ENCODE assay signal across 11 cellular contexts in genomic region chr5:138900281-138900965, GRCh38. TPM values are rescaled to one million over a fixed set of nuclear protein-coding genes. Genes with fewer than 3 reads are reported as not detected.
DNase-seq lines count a peak whose midpoint lies in the region; ATAC-seq, FAIRE-seq and TF ChIP-seq lines count a peak whose summit lies in the region.
"Had no signal": no experiment of that assay in that cellular context is flagged by ENCODE, and none has a peak within 500 bp of the region (broad histone marks: within the 10 kb centered on the region; RNA-seq: fewer than 3 reads in every experiment).

No MANE protein-coding gene starts in this region.

- H3K27ac ChIP-seq in adrenal gland, result peak overlapping the region in 3 of 5 donors; percentile 16 to 74 (median 49)
- no peak overlapping the region for H3K27ac ChIP-seq in kidney (ENCODE audit: low read depth in 2 of 2, low read length in 2 of 2)

- no peak overlapping the region for H3K4me3 ChIP-seq in adrenal gland
- no peak overlapping the region for H3K4me3 ChIP-seq in kidney (ENCODE audit: low read length in 2 of 2)

- TF ChIP-seq CTCF in adrenal gland (IDR thresholded peaks at IDR 0.05), result no peak
- TF ChIP-seq CTCF in kidney (IDR thresholded peaks at IDR 0.05; ENCODE audit: borderline replicate concordance, extremely low read depth, insufficient read depth), result no peak

- peaks cover 7 to 20% of the 10 kb centered on the region in 2 donors for H3K4me1 ChIP-seq in adrenal gland (replicated peaks in 1 of 2)
- peaks cover 0 to 12% of the 10 kb centered on the region in 2 donors for H3K4me1 ChIP-seq in kidney (ENCODE audit: control insufficient read depth in 1 of 2, insufficient read depth in 1 of 2, low read depth in 1 of 2, low read length in 2 of 2)

- TF ChIP-seq POLR2A in adrenal gland (IDR thresholded peaks at IDR 0.05), result no peak

- 29 to 38% (median 36%) methylated on average over 6 of the region's 6 CpGs for WGBS in adrenal gland, 4 donors

- H3K27me3 ChIP-seq in adrenal gland, result no peaks in the 10 kb centered on the region

- DNase-seq in ACHN, result peak; percentile 9
- peak; percentile 76 for DNase-seq in HCEC 1CT
- peak in 3 of 7 donors; percentile 18 to 32 (median 29) for DNase-seq in adrenal gland
- DNase-seq in kidney, result no peak
- DNase-seq in left colon, result no peak
- no peak for DNase-seq in nucleus accumbens (lab: John Stamatoyannopoulos, UW)
- DNase-seq in NCI-H146 (lab: John Stamatoyannopoulos, UW), result no peak
- DNase-seq: NCI-H345 had no signal

- peaks cover 0 to 16% of the 10 kb centered on the region in 2 donors for H3K36me3 ChIP-seq in adrenal gland (replicated peaks in 1 of 2)
- peaks cover 0 to 5% of the 10 kb centered on the region in 2 donors for H3K36me3 ChIP-seq in kidney (ENCODE audit: control insufficient read depth in 1 of 2, insufficient read depth in 2 of 2, low read length in 2 of 2)

- ATAC-seq in left colon, result no peak
- no peak for ATAC-seq in GM18873 (IDR thresholded peaks at IDR 0.05; ENCODE audit: low FRiP score, unreplicated experiment)

- H3K9me3 ChIP-seq in adrenal gland (replicated peaks in 1 of 3), result no peaks in the 10 kb centered on the region
- H3K9me3 ChIP-seq in kidney (ENCODE audit: control insufficient read depth in 1 of 2, low read length in 2 of 2), result no peaks in the 10 kb centered on the region

- FAIRE-seq in kidney (lab: Jason Lieb, UNC), result peak; percentile 41
- FAIRE-seq: D721Med, H1 had no signal

- intact Hi-C loops in adrenal gland (cut with DNase I), result no loop called here
- intact Hi-C loops in kidney (cut with DNase I), result no loop called here
- intact Hi-C loops in left colon (cut with DNase I, micrococcal nuclease), result no loop called here

- in situ Hi-C loops in ACHN (cut with HindIII; ENCODE audit: low pct_ligation_motif_present, low pct_unique_long_range_greater_than_20kb, low sequenced_read_pairs), result no loop called here

- H3K9ac ChIP-seq in kidney (ENCODE audit: low read length in 2 of 2), result no peak overlapping the region

RNA-seq across cellular contexts. Expression of gene LRRTM2, which starts 25.3 kb away (rescaled TPM):
- total RNA-seq in adrenal gland, result 1 to 10 TPM in 2 of 8 donors, under 1 TPM in 3, not detected in 3; 0.11 to 1.6 (median 0.94) TPM
- polyA plus RNA-seq in adrenal gland, result under 1 TPM; 0.07 to 0.86 (median 0.08) TPM
- total RNA-seq in kidney, result 0.03 TPM
- not detected for polyA plus RNA-seq in kidney (ENCODE audit: insufficient read depth, low read depth, low replicate concordance)
- under 1 TPM; 0.06 to 0.67 TPM for total RNA-seq in left colon
- total RNA-seq: H1 had no signal
- polyA plus RNA-seq: H1 had no signal

Comparison
In these comparisons a context has a peak if more than half of its experiments do, and no peak if none do; other contexts are left out.
1. DNase-seq: peak in ACHN (single experiment) and HCEC 1CT (single experiment); none in kidney (single experiment), left colon (0 of 2), nucleus accumbens (0 of 56) and NCI-H146 (single experiment).
2. H3K27ac ChIP-seq: peak in adrenal gland (3 of 5); none in kidney (0 of 2).